19 cellular contexts compared by ENCODE assay signal in genomic region chr10:86486856-86487255, GRCh38. TPM values are rescaled to one million over a fixed set of nuclear protein-coding genes. Genes with fewer than 3 reads are reported as not detected.
DNase-seq lines count a peak whose midpoint lies in the region; ATAC-seq and TF ChIP-seq lines count a peak whose summit lies in the region.
"Had no signal": no experiment of that assay in that cellular context is flagged by ENCODE, and none has a peak within 500 bp of the region (broad histone marks: within the 10 kb centered on the region; RNA-seq: fewer than 3 reads in every experiment).

No MANE protein-coding gene starts in this region.

- H3K9me2 ChIP-seq in MM.1S (replicated peaks; ENCODE audit: insufficient read depth, low read length) = no peaks in the 10 kb centered on the region

- no peak for TF ChIP-seq CTCF in H9 (conservative IDR thresholded peaks at IDR 0.05)
- TF ChIP-seq CTCF in MM.1S (IDR thresholded peaks at IDR 0.05; ENCODE audit: low read length) = no peak

- no peak overlapping the region for H3K4ac ChIP-seq in H9 (ENCODE audit: low read depth, low read length)

- no peak overlapping the region for H2BK12ac ChIP-seq in H9 (ENCODE audit: insufficient read length, low read depth, low read length)

- no peaks in the 10 kb centered on the region for H3K23me2 ChIP-seq in H9 (ENCODE audit: insufficient read length, low read depth, low read length, poor library complexity, severe bottlenecking)

- H2BK15ac ChIP-seq in H9 (ENCODE audit: low read depth, low read length) = no peak overlapping the region

- H3K27ac ChIP-seq in H9 (ENCODE audit: insufficient read length, low read depth, low read length) (no peak overlapping the region), MM.1S (ENCODE audit: low read length) (peak overlapping the region; percentile 94)
- H3K27ac ChIP-seq: colonic mucosa, tibial artery had no signal

- H3K18ac ChIP-seq in H9 (ENCODE audit: insufficient read length, low read depth, low read length) = no peak overlapping the region

- no peaks in the 10 kb centered on the region for H3K4me1 Mint-ChIP-seq in H9
- H3K4me1 Mint-ChIP-seq in stimulated activated effector memory CD8-positive, alpha-beta T cell treated with anti-CD3 and anti-CD28 coated beads, Interleukin-12 subunit alpha, Interleukin-12 subunit beta, amount 100 ng/mL, for 72 hours = peaks cover 25% of the 10 kb centered on the region

- H3K9ac ChIP-seq in H9 (ENCODE audit: extremely low read depth, insufficient read length, low read length) (no peak overlapping the region), MM.1S (ENCODE audit: low read length) (peak overlapping the region; percentile 63)

- no peak overlapping the region for H4K5ac ChIP-seq in H9 (ENCODE audit: insufficient read length, low read depth, low read length)

- H3K56ac ChIP-seq in H9 (ENCODE audit: insufficient read length, low read depth, low read length) = no peak overlapping the region

- no peak overlapping the region for H3K4me3 Mint-ChIP-seq in H9
- no peak overlapping the region for H3K4me3 Mint-ChIP-seq in stimulated activated effector memory CD8-positive, alpha-beta T cell treated with anti-CD3 and anti-CD28 coated beads, Interleukin-12 subunit alpha, Interleukin-12 subunit beta, amount 100 ng/mL, for 72 hours
- H3K4me3 Mint-ChIP-seq: activated CD4-positive, alpha-beta T cell treated with anti-CD3 and anti-CD28 coated beads, Interleukin-2, amount 10 ng/mL, durations not matched to agents 24 days and 14 days had no signal

- H3K36me3 ChIP-seq in MM.1S (replicated peaks; ENCODE audit: insufficient read depth, low read length) = peaks cover 2% of the 10 kb centered on the region; the same call in 1 of the 2 replicates
- H3K36me3 ChIP-seq: colonic mucosa had no signal

- no peaks in the 10 kb centered on the region for H3K9me3 ChIP-seq in H9 (ENCODE audit: control insufficient read depth, low read depth, low read length)
- no peaks in the 10 kb centered on the region for H3K9me3 ChIP-seq in MM.1S (replicated peaks; ENCODE audit: insufficient read depth, low read length)
- H3K9me3 ChIP-seq: colonic mucosa, tibial artery had no signal

- peak; percentile 57 for ATAC-seq in GM19043 (IDR thresholded peaks at IDR 0.05; ENCODE audit: low read depth, unreplicated experiment)
- ATAC-seq in stimulated activated effector memory CD8-positive, alpha-beta T cell treated with anti-CD3 and anti-CD28 coated beads, Interleukin-12 subunit alpha, Interleukin-12 subunit beta, amount 100 ng/mL, for 72 hours = peak; percentile 31
- ATAC-seq: esophagus mucosa, HCT116, HepG2 had no signal

- peaks cover 3% of the 10 kb centered on the region for H3K79me1 ChIP-seq in H9 (ENCODE audit: insufficient read depth, low read depth, low read length, poor library complexity, severe bottlenecking)

- peaks cover 18 to 51% (median 32%) of the 10 kb centered on the region in 3 experiments for H3K36me3 Mint-ChIP-seq in H9 (ENCODE audit: insufficient read depth in 1 of 3, low read depth in 3 of 3)
- H3K36me3 Mint-ChIP-seq in stimulated activated effector memory CD8-positive, alpha-beta T cell treated with anti-CD3 and anti-CD28 coated beads, Interleukin-12 subunit alpha, Interleukin-12 subunit beta, amount 100 ng/mL, for 72 hours = peaks cover 94% of the 10 kb centered on the region

- H3K4me2 ChIP-seq in H9 (ENCODE audit: insufficient read depth, insufficient read length, low read length) (no peak overlapping the region), MM.1S (ENCODE audit: low read depth, low read length) (peak overlapping the region; percentile 53)

- no peaks in the 10 kb centered on the region for H3K4me1 ChIP-seq in H9 (ENCODE audit: insufficient read depth, low read length)
- H3K4me1 ChIP-seq in MM.1S (ENCODE audit: low read length) = peaks cover 25% of the 10 kb centered on the region
- H3K4me1 ChIP-seq: colonic mucosa, tibial artery had no signal

- H3K27me3 ChIP-seq in H9 (ENCODE audit: insufficient read depth, low read length) = no peaks in the 10 kb centered on the region
- no peaks in the 10 kb centered on the region for H3K27me3 ChIP-seq in MM.1S (replicated peaks; ENCODE audit: insufficient read depth, low read length)
- H3K27me3 ChIP-seq: colonic mucosa, tibial artery had no signal

- no peak overlapping the region for H2BK5ac ChIP-seq in H9 (ENCODE audit: insufficient read length, low read length)

- H3K9me3 Mint-ChIP-seq in H9 = no peaks in the 10 kb centered on the region
- H3K9me3 Mint-ChIP-seq in stimulated activated effector memory CD8-positive, alpha-beta T cell treated with anti-CD3 and anti-CD28 coated beads, Interleukin-12 subunit alpha, Interleukin-12 subunit beta, amount 100 ng/mL, for 72 hours = no peaks in the 10 kb centered on the region
- H3K9me3 Mint-ChIP-seq: activated CD4-positive, alpha-beta T cell treated with anti-CD3 and anti-CD28 coated beads, Interleukin-2, amount 10 ng/mL, durations not matched to agents 24 days and 14 days had no signal

- WGBS in H9 (ENCODE audit: extremely low coverage, insufficient read length, low lambda C conversion rate) = no CpG with 5 or more reads among the region's 4 CpGs

- H4K20me1 ChIP-seq in H9 (ENCODE audit: control insufficient read depth, insufficient read depth, insufficient read length) (no peaks in the 10 kb centered on the region), MM.1S (ENCODE audit: insufficient read depth, low read length) (no peaks in the 10 kb centered on the region)

- H3K79me2 ChIP-seq in H9 (ENCODE audit: insufficient read depth, low read length) = peaks cover 1% of the 10 kb centered on the region
- H3K79me2 ChIP-seq in MM.1S (ENCODE audit: low read length) = peaks cover 62% of the 10 kb centered on the region

- H3F3A ChIP-seq in MM.1S (ENCODE audit: insufficient read depth, low read length) = peaks cover 24% of the 10 kb centered on the region

- H2AFZ ChIP-seq in H9 (ENCODE audit: low read length) (no peak overlapping the region), MM.1S (ENCODE audit: low read length) (no peak overlapping the region)

- peak overlapping the region; percentile 15; the same call in 1 of the 2 replicates for H3K4me3 ChIP-seq in MM.1S (ENCODE audit: low read length)
- H3K4me3 ChIP-seq: colonic mucosa, tibial artery had no signal

- no peak overlapping the region for H4K91ac ChIP-seq in H9 (ENCODE audit: insufficient read length, low read depth, low read length)

- H3T11ph ChIP-seq in H9 (ENCODE audit: low read length) = no peak overlapping the region

- no peak overlapping the region for H3K14ac ChIP-seq in H9 (ENCODE audit: insufficient read depth, low read length)

- H3K23ac ChIP-seq in H9 (ENCODE audit: insufficient read length, low read depth, low read length) = no peak overlapping the region

- H4K8ac ChIP-seq in H9 (replicated peaks; ENCODE audit: insufficient read length, low read depth, low read length) = peak overlapping the region; percentile 69

- no peak for DNase-seq in H9
- DNase-seq in MM.1S = peak; percentile 71
- no peak for DNase-seq in stimulated activated effector memory CD8-positive, alpha-beta T cell treated with anti-CD3 and anti-CD28 coated beads, Interleukin-12 subunit alpha, Interleukin-12 subunit beta, amount 100 ng/mL, for 72 hours (ENCODE audit: low spot score in 2 of 2)
- no peak for DNase-seq in retina
- no peak for DNase-seq in ecto neural progenitor cell (ENCODE audit: low spot score)
- DNase-seq in stimulated activated CD4-positive, alpha-beta T cell treated with anti-CD3 and anti-CD28 coated beads, Interleukin-1b, Interleukin-23, amount 100 ng/mL, for 48 hours = no peak
- DNase-seq: activated CD4-positive, alpha-beta T cell treated with anti-CD3 and anti-CD28 coated beads, Interleukin-2, amount 10 ng/mL, durations not matched to agents 24 days and 14 days; C1 segment of cervical spinal cord; colonic mucosa; DND-41; MV-4-11; NCI-H2171; SHP77; stimulated activated CD4-positive, alpha-beta T cell treated with anti-CD3 and anti-CD28 coated beads, Interleukin-15, amount 100 ng/mL, for 24 hours; tibial artery had no signal

- peak overlapping the region in 2 of 3 experiments; percentile 5 to 73; a peak in 2 of 7 replicates for H3K27ac Mint-ChIP-seq in H9
- H3K27ac Mint-ChIP-seq in stimulated activated effector memory CD8-positive, alpha-beta T cell treated with anti-CD3 and anti-CD28 coated beads, Interleukin-12 subunit alpha, Interleukin-12 subunit beta, amount 100 ng/mL, for 72 hours = no peak overlapping the region
- H3K27ac Mint-ChIP-seq: activated CD4-positive, alpha-beta T cell treated with anti-CD3 and anti-CD28 coated beads, Interleukin-2, amount 10 ng/mL, durations not matched to agents 24 days and 14 days had no signal

- no peak overlapping the region for H2BK20ac ChIP-seq in H9 (ENCODE audit: low read depth, low read length, poor library complexity, severe bottlenecking)

- H2AK5ac ChIP-seq in H9 (ENCODE audit: insufficient read length, low read length) = no peak overlapping the region

- H3K27me3 Mint-ChIP-seq in H9 (ENCODE audit: low read depth) = no peaks in the 10 kb centered on the region
- H3K27me3 Mint-ChIP-seq: activated CD4-positive, alpha-beta T cell treated with anti-CD3 and anti-CD28 coated beads, Interleukin-2, amount 10 ng/mL, durations not matched to agents 24 days and 14 days had no signal

- no peak overlapping the region for H2BK120ac ChIP-seq in H9 (ENCODE audit: low read depth, low read length, poor library complexity, severe bottlenecking)

RNA-seq across cellular contexts. Expression of gene WAPL, which starts 34.7 kb away (rescaled TPM):
- 57.3 and 61.4 TPM in 2 replicates for total RNA-seq in H9 (2021)
